8 cellular contexts compared by ENCODE assay signal in the genomic region with DNA sequence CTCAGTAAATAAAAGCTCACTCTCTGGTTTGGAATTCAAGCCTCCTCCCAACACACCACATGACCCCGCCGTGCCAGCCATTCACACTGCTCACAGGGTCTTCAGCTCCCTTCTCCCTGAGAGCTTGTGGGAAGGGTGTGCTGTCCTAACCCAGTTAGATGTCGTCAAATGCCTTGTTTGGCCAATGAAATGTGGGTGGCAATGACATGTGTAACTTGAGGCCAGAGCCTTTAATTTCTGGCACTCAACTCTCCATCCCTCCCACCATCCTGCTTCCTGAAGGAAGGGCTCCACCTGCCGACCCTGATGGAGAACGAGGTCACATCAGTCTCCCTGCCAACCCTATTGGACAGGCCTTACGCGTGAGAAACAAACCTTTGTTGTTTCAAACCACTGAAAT.
DNase-seq lines count a peak whose midpoint lies in the region; ATAC-seq and TF ChIP-seq lines count a peak whose summit lies in the region.

No MANE protein-coding gene starts in this region.

- no peaks in the 10 kb centered on the region for H3K36me3 ChIP-seq in cardiac muscle cell

- no peak overlapping the region for H3K27ac ChIP-seq in AG04450 (ENCODE audit: low read depth, low read length)
- H3K27ac ChIP-seq in cardiac muscle cell, result no peak overlapping the region

- ATAC-seq in activated naive CD8-positive, alpha-beta T cell treated with anti-CD3 and anti-CD28 coated beads, Interleukin-2, amount 50 U/mL, for 24 hours, result no peak
- no peak for ATAC-seq in HG03354 (IDR thresholded peaks at IDR 0.05; ENCODE audit: poor library complexity, severe bottlenecking, unreplicated experiment)

- no peaks in the 10 kb centered on the region for H3K9me3 Mint-ChIP-seq in activated naive CD8-positive, alpha-beta T cell treated with anti-CD3 and anti-CD28 coated beads, Interleukin-2, amount 50 U/mL, for 24 hours

- H3K27me3 Mint-ChIP-seq in activated naive CD8-positive, alpha-beta T cell treated with anti-CD3 and anti-CD28 coated beads, Interleukin-2, amount 50 U/mL, for 24 hours, result no peaks in the 10 kb centered on the region

- H3K4me3 ChIP-seq in AG04450 (ENCODE audit: low read depth, low read length), result no peak overlapping the region
- no peak overlapping the region for H3K4me3 ChIP-seq in cardiac muscle cell

- CTCF ChIA-PET in AG04450 (lab: Charles Lee) (interaction anchor here (0.7 to 2.7 kb wide), 7 partner anchors 12 to 104 kb away, joined by 3 to 32 read pairs (median 3); no protein-coding TSS in a partner anchor), HEK293T (lab: Yijun Ruan, JAX) (interaction anchor here (0.6 to 1.9 kb wide), 4 partner anchors 15 to 105 kb away, joined by 3 to 8 read pairs (median 6); no protein-coding TSS in a partner anchor)

- peak; percentile 45 for TF ChIP-seq CTCF in AG04450 (IDR thresholded peaks at IDR 0.05; ENCODE audit: low read depth, low read length)
- peak; percentile 44 for TF ChIP-seq CTCF in cardiac muscle cell (IDR thresholded peaks at IDR 0.05; ENCODE audit: low read depth, low read length)

- POLR2A ChIA-PET in AG04450 (lab: Yijun Ruan, JAX), result no interaction called here
- POLR2A ChIA-PET in HEK293T (lab: Yijun Ruan, JAX), result no interaction called here

- H3K27me3 ChIP-seq in AG04450 (ENCODE audit: control insufficient read depth, insufficient read depth, low read length), result peaks cover under 1% of the 10 kb centered on the region
- no peaks in the 10 kb centered on the region for H3K27me3 ChIP-seq in cardiac muscle cell

- DNase-seq in AG04450 (ENCODE audit: low read depth, low spot score), result no peak
- peak; percentile 50 for DNase-seq in HEK293T (ENCODE audit: extremely low spot score)
- DNase-seq in RKO (ENCODE audit: low spot score), result peak; percentile 68
- peak; percentile 46 to 64 for DNase-seq in cardiac muscle cell (ENCODE audit: low read depth in 1 of 2, low spot score in 1 of 2)
- DNase-seq in activated naive CD8-positive, alpha-beta T cell treated with anti-CD3 and anti-CD28 coated beads, Interleukin-2, amount 50 U/mL, for 24 hours, result no peak
- no peak for DNase-seq in effector CD4-positive, alpha-beta T cell
- DNase-seq in GM19240 (ENCODE audit: insufficient read length, low spot score), result no peak

- H3K27ac Mint-ChIP-seq in activated naive CD8-positive, alpha-beta T cell treated with anti-CD3 and anti-CD28 coated beads, Interleukin-2, amount 50 U/mL, for 24 hours, result no peak overlapping the region

- H3K4me1 Mint-ChIP-seq in activated naive CD8-positive, alpha-beta T cell treated with anti-CD3 and anti-CD28 coated beads, Interleukin-2, amount 50 U/mL, for 24 hours, result no peaks in the 10 kb centered on the region

- H3K9me3 ChIP-seq in AG04450 (ENCODE audit: control insufficient read depth, insufficient read depth, low read length) (no peaks in the 10 kb centered on the region), cardiac muscle cell (ENCODE audit: low read depth) (no peaks in the 10 kb centered on the region)

- H3K4me3 Mint-ChIP-seq in activated naive CD8-positive, alpha-beta T cell treated with anti-CD3 and anti-CD28 coated beads, Interleukin-2, amount 50 U/mL, for 24 hours, result no peak overlapping the region

- no peaks in the 10 kb centered on the region for H3K36me3 Mint-ChIP-seq in activated naive CD8-positive, alpha-beta T cell treated with anti-CD3 and anti-CD28 coated beads, Interleukin-2, amount 50 U/mL, for 24 hours (ENCODE audit: low read depth)

- peaks cover 5% of the 10 kb centered on the region for H3K4me1 ChIP-seq in cardiac muscle cell (ENCODE audit: low read depth)

TF ChIP-seq in HEK293T, 16 proteins besides CTCF, POLR2A, EP300 and RAD21:
- TF ChIP-seq NFRKB (IDR thresholded peaks at IDR 0.05) (no peak), FOXA1 (IDR thresholded peaks at IDR 0.05) (no peak), L3MBTL2 (conservative IDR thresholded peaks at IDR 0.05) (peak; percentile 35; the same call in 1 of the 2 replicates), ZNF384 (IDR thresholded peaks at IDR 0.05) (no peak)

Comparison
In these comparisons a context has a peak if more than half of its experiments do, and no peak if none do; other contexts are left out.
1. DNase-seq: peak in HEK293T (single experiment), RKO (single experiment) and cardiac muscle cell (2 of 2); none in AG04450 (single experiment), activated naive CD8-positive, alpha-beta T cell treated with anti-CD3 and anti-CD28 coated beads, Interleukin-2, amount 50 U/mL, for 24 hours (single experiment), effector CD4-positive, alpha-beta T cell (single experiment) and GM19240 (single experiment).